In genomic region chr13:99249178-99249577, GRCh38 we compare ENCODE assay signal across 11 cellular contexts. TPM values are rescaled to one million over a fixed set of nuclear protein-coding genes. Genes with fewer than 3 reads are reported as not detected.
"Had no signal": no experiment of that assay in that cellular context is flagged by ENCODE, and none has a peak within 500 bp of the region (broad histone marks: within the 10 kb centered on the region; RNA-seq: fewer than 3 reads in every experiment).

No MANE protein-coding gene starts in this region.

RNA-seq across cellular contexts. Expression of gene GPR18, which starts 9.0 kb away (rescaled TPM):
- total RNA-seq: hepatocyte, kidney epithelial cell, left ventricle myocardium inferior, lower leg skin, mesothelial cell of epicardium, occipital lobe, osteocyte, posterior vena cava, stomach, vagina had no signal
- polyA plus RNA-seq: hepatocyte, urinary bladder had no signal
